ENCODE assay signal across 8 cellular contexts in the genomic region with DNA sequence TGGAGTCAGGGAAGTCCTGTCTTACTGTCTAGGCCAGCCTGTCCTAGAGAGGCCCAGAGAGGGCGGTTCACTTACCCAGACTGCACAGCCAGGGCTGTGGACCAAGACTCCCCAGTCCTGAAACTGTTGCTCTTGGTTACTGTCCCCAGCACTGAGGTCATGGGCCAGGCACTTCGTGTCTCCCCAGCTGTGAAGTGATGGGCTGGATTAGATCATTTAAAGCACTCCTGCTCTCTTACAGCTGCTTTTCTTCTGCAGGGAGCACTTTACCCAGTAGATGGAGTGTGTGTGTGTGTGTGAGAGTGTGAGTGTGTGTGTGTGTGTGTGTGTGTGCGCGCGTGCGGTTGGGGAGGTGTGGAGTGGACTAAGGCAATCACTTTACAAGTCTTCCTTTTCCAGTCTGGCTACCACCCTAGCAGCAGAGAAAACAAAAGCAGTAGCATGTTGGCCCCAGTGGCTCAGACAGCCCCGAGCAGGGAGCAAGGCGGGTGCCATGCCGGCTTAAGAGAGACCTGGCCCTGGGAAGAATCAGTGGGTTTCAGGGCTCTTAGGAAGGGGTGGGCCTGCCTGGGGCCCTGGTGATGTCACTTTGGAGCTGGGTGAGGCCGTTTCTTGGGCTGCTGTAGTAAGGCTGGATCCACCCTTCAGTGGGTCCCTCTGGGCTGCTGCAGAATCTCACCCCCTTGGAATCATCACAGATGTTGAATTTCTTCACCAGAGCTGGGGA. TPM values are rescaled to one million over a fixed set of nuclear protein-coding genes. Genes with fewer than 3 reads are reported as not detected.
DNase-seq lines count a peak whose midpoint lies in the region; ATAC-seq and TF ChIP-seq lines count a peak whose summit lies in the region.

No MANE protein-coding gene starts in this region.

- no peak for TF ChIP-seq CTCF in GM13977 (IDR thresholded peaks at IDR 0.05; ENCODE audit: extremely low read depth, insufficient read depth, missing control alignments)
- TF ChIP-seq CTCF in WI38 (IDR thresholded peaks at IDR 0.05; ENCODE audit: low read depth, low read length): 0 out of 2 replicates have a peak, but pooled peaks have one; percentile 5
- peak; percentile 38 for TF ChIP-seq CTCF in hepatocyte (IDR thresholded peaks at IDR 0.05; ENCODE audit: poor library complexity)
- TF ChIP-seq CTCF in thoracic aorta (IDR thresholded peaks at IDR 0.05): no peak
- no peak for TF ChIP-seq CTCF in BE2C (IDR thresholded peaks at IDR 0.05; ENCODE audit: low read depth, low read length)

- H3K27ac ChIP-seq in hepatocyte: peak overlapping the region; percentile 89
- H3K27ac ChIP-seq in thoracic aorta: peak overlapping the region; percentile 87 to 93

- peak; percentile 39 for DNase-seq in ACHN
- DNase-seq in GM13977 (ENCODE audit: low spot score): peak; percentile 72
- DNase-seq in hepatocyte (ENCODE audit: low spot score): peak; percentile 61
- DNase-seq in thoracic aorta (ENCODE audit: low spot score): no peak
- no peak for DNase-seq in BE2C
- DNase-seq in COR-L47 (lab: John Stamatoyannopoulos, UW): no peak

- no peak overlapping the region for H2AFZ ChIP-seq in hepatocyte

- no peaks in the 10 kb centered on the region for H3K9me3 ChIP-seq in hepatocyte (ENCODE audit: low read depth)
- H3K9me3 ChIP-seq in thoracic aorta: no peaks in the 10 kb centered on the region
- no peaks in the 10 kb centered on the region for H3K9me3 ChIP-seq in BE2C

- 36% methylated on average over 10 of the region's 10 CpGs for WGBS in hepatocyte (ENCODE audit: low lambda C conversion rate, missing lambda C conversion rate)

- no peak for ATAC-seq in thoracic aorta (ENCODE audit: insufficient number of reproducible peaks, low FRiP score, low read depth)
- ATAC-seq in GM19467 (IDR thresholded peaks at IDR 0.05; ENCODE audit: unreplicated experiment): no peak

- H3K4me3 ChIP-seq in WI38 (ENCODE audit: low read depth, low read length) (peak overlapping the region; percentile 91), hepatocyte (peak overlapping the region; percentile 98), thoracic aorta (peak overlapping the region; percentile 87), BE2C (ENCODE audit: low read depth, low read length) (no peak overlapping the region)

- H3K36me3 ChIP-seq in hepatocyte (replicated peaks; ENCODE audit: insufficient read depth, low read depth) (no peaks in the 10 kb centered on the region), thoracic aorta (no peaks in the 10 kb centered on the region), BE2C (no peaks in the 10 kb centered on the region)

- no peaks in the 10 kb centered on the region for H3K9me2 ChIP-seq in hepatocyte (replicated peaks; ENCODE audit: insufficient read depth)

- peaks cover 67% of the 10 kb centered on the region for H3K79me2 ChIP-seq in hepatocyte

- in situ Hi-C loops in ACHN (cut with HindIII; ENCODE audit: low pct_ligation_motif_present, low pct_unique_long_range_greater_than_20kb, low sequenced_read_pairs) (no loop called here), GM13977 (cut with MboI; ENCODE audit: low pct_unique_long_range_greater_than_20kb, low sequenced_read_pairs, unreplicated experiment) (no loop called here)

- H4K20me1 ChIP-seq in hepatocyte (ENCODE audit: insufficient read depth, poor library complexity, severe bottlenecking): peaks cover 43% of the 10 kb centered on the region

- H3K4me1 ChIP-seq in hepatocyte (ENCODE audit: insufficient read depth) (peaks cover 42% of the 10 kb centered on the region), thoracic aorta (ENCODE audit: control insufficient read depth in 1 of 2, low read depth in 2 of 2) (peaks cover 34 to 70% of the 10 kb centered on the region in 2 donors), BE2C (no peaks in the 10 kb centered on the region; the same call in 1 of the 2 replicates)

- peak overlapping the region; percentile 82 for H3K4me2 ChIP-seq in hepatocyte

- H3K27me3 ChIP-seq in hepatocyte: no peaks in the 10 kb centered on the region
- no peaks in the 10 kb centered on the region for H3K27me3 ChIP-seq in thoracic aorta (replicated peaks; ENCODE audit: insufficient read depth)
- H3K27me3 ChIP-seq in BE2C: no peaks in the 10 kb centered on the region

RNA-seq across cellular contexts. Expression of gene SPSB1, which starts 2.4 kb away (rescaled TPM):
- 61.3 and 66.9 TPM in 2 replicates for total RNA-seq in hepatocyte
- 75.3 and 102 TPM in 2 replicates for polyA plus RNA-seq in hepatocyte
- total RNA-seq in thoracic aorta: 100 to 1,000 TPM; 107 to 171 TPM
- 8.9 TPM for polyA plus RNA-seq in BE2C (2012; ENCODE audit: insufficient read depth, insufficient read length, low read depth)

Comparison
In these comparisons a context has a peak if more than half of its experiments do, and no peak if none do; other contexts are left out.
1. DNase-seq: peak in ACHN (single experiment), GM13977 (single experiment) and hepatocyte (single experiment); none in thoracic aorta (single experiment), BE2C (single experiment) and COR-L47 (single experiment).
2. CTCF ChIP-seq: peak in WI38 (single experiment) and hepatocyte (single experiment); none in GM13977 (single experiment), thoracic aorta (single experiment) and BE2C (single experiment).